In the genomic region with DNA sequence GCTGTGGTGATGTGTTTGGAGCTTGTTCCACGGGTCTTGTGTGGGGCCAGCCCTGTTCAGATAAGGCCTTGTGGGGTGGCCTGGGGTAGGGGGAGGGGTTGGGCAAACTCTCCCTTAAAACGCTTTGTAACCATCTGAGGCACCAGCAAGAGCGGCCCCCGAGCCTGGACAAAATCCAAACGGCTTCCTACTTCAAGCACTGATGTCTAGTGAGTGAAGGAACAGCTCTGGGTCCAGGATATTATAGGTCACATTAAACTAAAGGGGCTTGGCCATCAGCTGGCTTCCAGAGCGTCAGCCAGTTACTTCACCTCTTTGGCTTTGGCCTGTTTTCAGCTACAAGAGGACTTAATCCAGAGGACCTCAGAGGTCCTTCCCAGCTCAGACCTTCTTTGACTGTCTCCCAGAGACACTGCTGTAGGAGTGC, we compare ENCODE assay signal across 17 cellular contexts. TPM values are rescaled to one million over a fixed set of nuclear protein-coding genes. Genes with fewer than 3 reads are reported as not detected.
A peak's percentile ranks its signal among the peaks of the same experiment; 100 is the strongest.
DNase-seq lines count a peak whose midpoint lies in the region; ATAC-seq and TF ChIP-seq lines count a peak whose summit lies in the region.
"Had no signal": no experiment of that assay in that cellular context is flagged by ENCODE, and none has a peak within 500 bp of the region (broad histone marks: within the 10 kb centered on the region; RNA-seq: fewer than 3 reads in every experiment).

No MANE protein-coding gene starts in this region.

- no peak for TF ChIP-seq CTCF in fibroblast of mammary gland (conservative IDR thresholded peaks at IDR 0.05; ENCODE audit: control insufficient read depth, insufficient read depth, low read depth, low read length)
- no peak for TF ChIP-seq CTCF in mucosa of descending colon (IDR thresholded peaks at IDR 0.05)
- TF ChIP-seq CTCF in tibial nerve (IDR thresholded peaks at IDR 0.05), result no peak

- no peak overlapping the region for H3K4me3 ChIP-seq in fibroblast of mammary gland (ENCODE audit: control insufficient read depth, low read depth, low read length)
- no peak overlapping the region for H3K4me3 ChIP-seq in mucosa of descending colon
- no peak overlapping the region for H3K4me3 ChIP-seq in tibial nerve
- H3K4me3 ChIP-seq: SK-N-MC, thoracic aorta had no signal

- peak; percentile 27 for ATAC-seq in mucosa of descending colon

- 41 to 46% methylated on average over 6 of the region's 6 CpGs for WGBS in tibial nerve, 2 donors

- TF ChIP-seq POLR2A in tibial nerve (IDR thresholded peaks at IDR 0.05), result no peak

- H3K4me1 ChIP-seq in mucosa of descending colon (ENCODE audit: low read depth) (no peaks in the 10 kb centered on the region), tibial nerve (peaks cover 0 to 39% (median 9%) of the 10 kb centered on the region in 4 donors)

- H3K27ac ChIP-seq in tibial nerve, result peak overlapping the region; percentile 19 to 92 (median 64)
- H3K27ac ChIP-seq: SK-N-MC, thoracic aorta had no signal

- H3K36me3 Mint-ChIP-seq in activated CD4-positive, alpha-beta T cell treated with anti-CD3 and anti-CD28 coated beads, Interleukin-2, amount 10 ng/mL, durations not matched to agents 24 days and 14 days (ENCODE audit: low read depth), result peaks cover 14% of the 10 kb centered on the region
- peaks cover 18% of the 10 kb centered on the region for H3K36me3 Mint-ChIP-seq in T-helper 2 cell treated with Interferon-gamma antibody and Interleukin-4, amounts not matched to agents 5 μg/mL and 100 μg/mL, for 36 hours (ENCODE audit: low read depth)

- no peak overlapping the region for H3K4me3 Mint-ChIP-seq in activated CD4-positive, alpha-beta T cell treated with anti-CD3 and anti-CD28 coated beads, Interleukin-2, amount 10 ng/mL, durations not matched to agents 24 days and 14 days
- H3K4me3 Mint-ChIP-seq in T-helper 2 cell treated with Interferon-gamma antibody and Interleukin-4, amounts not matched to agents 5 μg/mL and 100 μg/mL, for 36 hours, result no peak overlapping the region

- peak in 1 of 2 donors; percentile 5 for TF ChIP-seq EP300 in tibial nerve (IDR thresholded peaks at IDR 0.05)

- intact Hi-C loops in activated CD4-positive, alpha-beta T cell treated with anti-CD3 and anti-CD28 coated beads, Interleukin-2, amount 10 ng/mL, durations not matched to agents 24 days and 14 days (cut with micrococcal nuclease), result no loop called here
- intact Hi-C loops in mucosa of descending colon (cut with DNase I, micrococcal nuclease), result no loop called here

- peak overlapping the region; percentile 32 for H3K27ac Mint-ChIP-seq in activated CD4-positive, alpha-beta T cell treated with anti-CD3 and anti-CD28 coated beads, Interleukin-2, amount 10 ng/mL, durations not matched to agents 24 days and 14 days
- H3K27ac Mint-ChIP-seq in T-helper 2 cell treated with Interferon-gamma antibody and Interleukin-4, amounts not matched to agents 5 μg/mL and 100 μg/mL, for 36 hours, result no peak overlapping the region

- H3K27me3 ChIP-seq in tibial nerve, result no peaks in the 10 kb centered on the region

- no peaks in the 10 kb centered on the region for H3K9me3 Mint-ChIP-seq in activated CD4-positive, alpha-beta T cell treated with anti-CD3 and anti-CD28 coated beads, Interleukin-2, amount 10 ng/mL, durations not matched to agents 24 days and 14 days
- no peaks in the 10 kb centered on the region for H3K9me3 Mint-ChIP-seq in T-helper 2 cell treated with Interferon-gamma antibody and Interleukin-4, amounts not matched to agents 5 μg/mL and 100 μg/mL, for 36 hours

- H3K9me3 ChIP-seq in mucosa of descending colon (no peaks in the 10 kb centered on the region), tibial nerve (no peaks in the 10 kb centered on the region)
- H3K9me3 ChIP-seq: thoracic aorta had no signal

- H3K36me3 ChIP-seq in mucosa of descending colon (ENCODE audit: low read depth), result no peaks in the 10 kb centered on the region
- H3K36me3 ChIP-seq in tibial nerve, result peaks cover 0 to 77% (median 0%) of the 10 kb centered on the region in 3 donors

- peak; percentile 51 for DNase-seq in activated CD4-positive, alpha-beta T cell treated with anti-CD3 and anti-CD28 coated beads, Interleukin-2, amount 10 ng/mL, durations not matched to agents 24 days and 14 days
- no peak for DNase-seq in activated CD4-positive, alpha-beta T cell treated with anti-CD3 and anti-CD28 coated beads for 48 hours
- peak; percentile 60 for DNase-seq in fibroblast of mammary gland (ENCODE audit: low read depth)
- DNase-seq in mucosa of descending colon, result no peak
- DNase-seq in tibial nerve (ENCODE audit: low spot score in 2 of 2), result peak in 1 of 2 donors; percentile 50
- no peak for DNase-seq in hypothalamus (lab: John Stamatoyannopoulos, UW)
- no peak for DNase-seq in T-helper 2 cell treated with Interferon-gamma antibody and Interleukin-4, amounts not matched to agents 5 μg/mL and 100 μg/mL, for 36 hours (ENCODE audit: low spot score)
- no peak for DNase-seq in T-helper 9 cell
- DNase-seq: activated naive CD4-positive, alpha-beta T cell; glutamatergic neuron; NCI-H1436; NCI-H748 treated with DMSO at 0.1 percent for 48 hours had no signal

- no peaks in the 10 kb centered on the region for H3K27me3 Mint-ChIP-seq in activated CD4-positive, alpha-beta T cell treated with anti-CD3 and anti-CD28 coated beads, Interleukin-2, amount 10 ng/mL, durations not matched to agents 24 days and 14 days
- no peaks in the 10 kb centered on the region for H3K27me3 Mint-ChIP-seq in T-helper 2 cell treated with Interferon-gamma antibody and Interleukin-4, amounts not matched to agents 5 μg/mL and 100 μg/mL, for 36 hours (ENCODE audit: low read depth)

- peaks cover 6% of the 10 kb centered on the region for H3K4me1 Mint-ChIP-seq in activated CD4-positive, alpha-beta T cell treated with anti-CD3 and anti-CD28 coated beads, Interleukin-2, amount 10 ng/mL, durations not matched to agents 24 days and 14 days
- peaks cover 7% of the 10 kb centered on the region for H3K4me1 Mint-ChIP-seq in T-helper 2 cell treated with Interferon-gamma antibody and Interleukin-4, amounts not matched to agents 5 μg/mL and 100 μg/mL, for 36 hours (ENCODE audit: low read depth)

RNA-seq across cellular contexts. Expression of a gene that starts 11.9 kb away (rescaled TPM):
- not detected in 2 replicates for total RNA-seq in activated CD4-positive, alpha-beta T cell treated with anti-CD3 and anti-CD28 coated beads, Interleukin-2, amount 10 ng/mL, durations not matched to agents 24 days and 14 days
- total RNA-seq in mucosa of descending colon, result 100 to 1,000 TPM in 1 of 3 donors, 10 to 100 TPM in 2; 16.9 to 111 (median 76.9) TPM
- 1,000 to 10,000 TPM in 1 of 4 donors, 100 to 1,000 TPM in 3; 720 to 2,221 (median 908) TPM for total RNA-seq in tibial nerve
- total RNA-seq: dermis microvascular lymphatic vessel endothelial cell, lung microvascular endothelial cell had no signal

RNA-seq across cellular contexts. Expression of a gene that starts 31.1 kb away (rescaled TPM):
- 0.12 and 0.16 TPM in 2 replicates for total RNA-seq in activated CD4-positive, alpha-beta T cell treated with anti-CD3 and anti-CD28 coated beads, Interleukin-2, amount 10 ng/mL, durations not matched to agents 24 days and 14 days
- 1 to 10 TPM in 2 of 3 donors, under 1 TPM in 1; 0.78 to 8.2 (median 2.9) TPM for total RNA-seq in mucosa of descending colon
- total RNA-seq in tibial nerve, result 10 to 100 TPM in 2 of 4 donors, 1 to 10 TPM in 2; 6.1 to 21.3 (median 11.4) TPM
- total RNA-seq: H4, lung microvascular endothelial cell had no signal

RNA-seq across cellular contexts. Expression of a gene that starts 49.3 kb away (rescaled TPM):
- 17.6 and 18.3 TPM in 2 replicates for total RNA-seq in activated CD4-positive, alpha-beta T cell treated with anti-CD3 and anti-CD28 coated beads, Interleukin-2, amount 10 ng/mL, durations not matched to agents 24 days and 14 days
- total RNA-seq in mucosa of descending colon (10 to 100 TPM; 17.3 to 27.3 (median 22.4) TPM), tibial nerve (100 to 1,000 TPM in 2 of 4 donors, 10 to 100 TPM in 2; 54.4 to 111 (median 92.0) TPM)

RNA-seq across cellular contexts. Expression of a gene that starts 55.9 kb away (rescaled TPM):
- total RNA-seq in activated CD4-positive, alpha-beta T cell treated with anti-CD3 and anti-CD28 coated beads, Interleukin-2, amount 10 ng/mL, durations not matched to agents 24 days and 14 days, result 27.1 and 30.7 TPM in 2 replicates
- total RNA-seq in mucosa of descending colon, result 10 to 100 TPM in 2 of 3 donors, 1 to 10 TPM in 1; 9.8 to 19.4 (median 10.7) TPM
- total RNA-seq in tibial nerve, result 10 to 100 TPM; 15.1 to 19.9 (median 17.5) TPM

RNA-seq across cellular contexts. Expression of a gene that starts 56.0 kb away (rescaled TPM):
- 234 and 238 TPM in 2 replicates for total RNA-seq in activated CD4-positive, alpha-beta T cell treated with anti-CD3 and anti-CD28 coated beads, Interleukin-2, amount 10 ng/mL, durations not matched to agents 24 days and 14 days
- total RNA-seq in mucosa of descending colon (10 to 100 TPM; 52.3 to 77.4 (median 75.5) TPM), tibial nerve (10 to 100 TPM; 18.0 to 31.0 (median 26.7) TPM)

Comparison
In these comparisons a context has a peak if more than half of its experiments do, and no peak if none do; other contexts are left out.
1. DNase-seq: peak in activated CD4-positive, alpha-beta T cell treated with anti-CD3 and anti-CD28 coated beads, Interleukin-2, amount 10 ng/mL, durations not matched to agents 24 days and 14 days (single experiment) and fibroblast of mammary gland (single experiment); none in activated CD4-positive, alpha-beta T cell treated with anti-CD3 and anti-CD28 coated beads for 48 hours (single experiment), mucosa of descending colon (0 of 3), hypothalamus (0 of 51), T-helper 2 cell treated with Interferon-gamma antibody and Interleukin-4, amounts not matched to agents 5 μg/mL and 100 μg/mL, for 36 hours (single experiment) and T-helper 9 cell (single experiment).
2. RNA of a gene that starts 11.9 kb away (total RNA-seq): 720 to 2,221 TPM in tibial nerve and 16.9 to 111 TPM in mucosa of descending colon; not detected in activated CD4-positive, alpha-beta T cell treated with anti-CD3 and anti-CD28 coated beads, Interleukin-2, amount 10 ng/mL, durations not matched to agents 24 days and 14 days; every median in the first group is over 10 times any median in the second.